In genomic region chr13:97004096-97004876, GRCh38 we compare ENCODE assay signal across 19 cellular contexts. TPM values are rescaled to one million over a fixed set of nuclear protein-coding genes. Genes with fewer than 3 reads are reported as not detected.
A peak's percentile ranks its signal among the peaks of the same experiment; 100 is the strongest.
DNase-seq lines count a peak whose midpoint lies in the region; ATAC-seq and TF ChIP-seq lines count a peak whose summit lies in the region.
"Had no signal": no experiment of that assay in that cellular context is flagged by ENCODE, and none has a peak within 500 bp of the region (broad histone marks: within the 10 kb centered on the region; RNA-seq: fewer than 3 reads in every experiment).

No MANE protein-coding gene starts in this region.

- peaks cover 4% of the 10 kb centered on the region for H3K4me1 Mint-ChIP-seq in activated naive CD8-positive, alpha-beta T cell treated with anti-CD3 and anti-CD28 coated beads, Interleukin-2, amount 50 U/mL, for 24 hours

- DNase-seq in AG08396 (ENCODE audit: low spot score) (peak; percentile 33), LHCN-M2 (ENCODE audit: low read depth) (peak; percentile 43), astrocyte of the cerebellum (ENCODE audit: low read depth) (peak; percentile 49), iris pigment epithelial cell (ENCODE audit: low read depth) (peak; percentile 91)
- no peak for DNase-seq in activated naive CD8-positive, alpha-beta T cell treated with anti-CD3 and anti-CD28 coated beads, Interleukin-2, amount 50 U/mL, for 24 hours
- DNase-seq in activated CD8-positive, alpha-beta memory T cell treated with anti-CD3 and anti-CD28 coated beads, Interleukin-2, amount 50 U/mL, for 48 hours = no peak
- DNase-seq: activated T-cell treated with anti-CD3 and anti-CD28 coated beads for 4 hours; heart right ventricle; NCI-H774; pancreas; spleen; stimulated activated naive CD8-positive, alpha-beta T cell treated with anti-CD3 and anti-CD28 coated beads, Interleukin-15, Interleukin-2, amounts not matched to agents 100 U/mL and 50 U/mL, for 24 hours had no signal

- ATAC-seq in GM18511 (IDR thresholded peaks at IDR 0.05; ENCODE audit: unreplicated experiment) = no peak
- ATAC-seq in activated naive CD8-positive, alpha-beta T cell treated with anti-CD3 and anti-CD28 coated beads, Interleukin-2, amount 50 U/mL, for 24 hours = no peak
- ATAC-seq in GM18867 (IDR thresholded peaks at IDR 0.05; ENCODE audit: unreplicated experiment) = no peak
- ATAC-seq: activated naive CD4-positive, alpha-beta T cell treated with anti-CD3 and anti-CD28 coated beads, Interleukin-2, amount 50 U/mL, for 72 hours; stimulated activated naive CD8-positive, alpha-beta T cell treated with anti-CD3 and anti-CD28 coated beads, Interleukin-15, Interleukin-2, amounts not matched to agents 100 U/mL and 50 U/mL, for 24 hours had no signal

- no peak overlapping the region for H3K27ac Mint-ChIP-seq in activated naive CD8-positive, alpha-beta T cell treated with anti-CD3 and anti-CD28 coated beads, Interleukin-2, amount 50 U/mL, for 24 hours
- H3K27ac Mint-ChIP-seq: activated naive CD4-positive, alpha-beta T cell treated with anti-CD3 and anti-CD28 coated beads, Interleukin-2, amount 50 U/mL, for 72 hours; T-helper 2 cell treated with Interferon-gamma antibody and Interleukin-4, amounts not matched to agents 5 μg/mL and 100 μg/mL, for 36 hours had no signal

- H3K4me3 ChIP-seq in astrocyte of the cerebellum (ENCODE audit: low read depth, low read length) = no peak overlapping the region
- H3K4me3 ChIP-seq: HAP-1, heart right ventricle, pancreas, spleen had no signal

- H3K27me3 Mint-ChIP-seq in activated naive CD8-positive, alpha-beta T cell treated with anti-CD3 and anti-CD28 coated beads, Interleukin-2, amount 50 U/mL, for 24 hours = peaks cover 19% of the 10 kb centered on the region

- H3K4me3 Mint-ChIP-seq in activated naive CD8-positive, alpha-beta T cell treated with anti-CD3 and anti-CD28 coated beads, Interleukin-2, amount 50 U/mL, for 24 hours = no peak overlapping the region
- H3K4me3 Mint-ChIP-seq: T-helper 2 cell treated with Interferon-gamma antibody and Interleukin-4, amounts not matched to agents 5 μg/mL and 100 μg/mL, for 36 hours had no signal

- H3K36me3 Mint-ChIP-seq in activated naive CD8-positive, alpha-beta T cell treated with anti-CD3 and anti-CD28 coated beads, Interleukin-2, amount 50 U/mL, for 24 hours (ENCODE audit: low read depth) = peaks cover 1% of the 10 kb centered on the region
- H3K36me3 Mint-ChIP-seq: activated naive CD4-positive, alpha-beta T cell treated with anti-CD3 and anti-CD28 coated beads, Interleukin-2, amount 50 U/mL, for 72 hours had no signal

- in situ Hi-C loops in astrocyte of the cerebellum (cut with HindIII; ENCODE audit: low sequenced_read_pairs) = no loop called here

- TF ChIP-seq CTCF in astrocyte of the cerebellum (IDR thresholded peaks at IDR 0.05; ENCODE audit: low read depth, low read length, missing control alignments) = no peak

- H3K9me3 Mint-ChIP-seq in activated naive CD8-positive, alpha-beta T cell treated with anti-CD3 and anti-CD28 coated beads, Interleukin-2, amount 50 U/mL, for 24 hours = no peaks in the 10 kb centered on the region
- H3K9me3 Mint-ChIP-seq: T-helper 2 cell treated with Interferon-gamma antibody and Interleukin-4, amounts not matched to agents 5 μg/mL and 100 μg/mL, for 36 hours had no signal

RNA-seq across cellular contexts. Expression of gene OXGR1, which starts 10.0 kb away (rescaled TPM):
- total RNA-seq in LHCN-M2 (2014; rRNA removed) = 0.29 TPM in 1 of 2 replicates, not detected in the other
- not detected for polyA plus RNA-seq in LHCN-M2 (2012)
- total RNA-seq: activated naive CD4-positive, alpha-beta T cell treated with anti-CD3 and anti-CD28 coated beads, Interleukin-2, amount 50 U/mL, for 72 hours; endothelial cell of umbilical vein; mucosa of gallbladder had no signal
- polyA plus RNA-seq: endothelial cell of umbilical vein had no signal

Comparison
In these comparisons a context has a peak if more than half of its experiments do, and no peak if none do; other contexts are left out.
1. DNase-seq: peak in AG08396 (single experiment), LHCN-M2 (single experiment), astrocyte of the cerebellum (single experiment) and iris pigment epithelial cell (single experiment); none in activated naive CD8-positive, alpha-beta T cell treated with anti-CD3 and anti-CD28 coated beads, Interleukin-2, amount 50 U/mL, for 24 hours (single experiment) and activated CD8-positive, alpha-beta memory T cell treated with anti-CD3 and anti-CD28 coated beads, Interleukin-2, amount 50 U/mL, for 48 hours (single experiment).